In genomic region chr5:96957125-96958041, GRCh38 we compare ENCODE assay signal across 10 cellular contexts. TPM values are rescaled to one million over a fixed set of nuclear protein-coding genes. Genes with fewer than 3 reads are reported as not detected.
DNase-seq lines count a peak whose midpoint lies in the region; ATAC-seq, FAIRE-seq and TF ChIP-seq lines count a peak whose summit lies in the region.
"Had no signal": no experiment of that assay in that cellular context is flagged by ENCODE, and none has a peak within 500 bp of the region (broad histone marks: within the 10 kb centered on the region; RNA-seq: fewer than 3 reads in every experiment).

No MANE protein-coding gene starts in this region.

- H2AFZ ChIP-seq in hepatocyte: no peak overlapping the region
- H2AFZ ChIP-seq in PC-9: no peak overlapping the region

- peaks cover 92% of the 10 kb centered on the region for H3K79me2 ChIP-seq in hepatocyte
- peaks cover 19% of the 10 kb centered on the region for H3K79me2 ChIP-seq in PC-9 (ENCODE audit: low read depth)

- no peak overlapping the region for H3K4me2 ChIP-seq in hepatocyte
- no peak overlapping the region for H3K4me2 ChIP-seq in PC-9

- H4K20me1 ChIP-seq in hepatocyte (ENCODE audit: insufficient read depth, poor library complexity, severe bottlenecking) (no peaks in the 10 kb centered on the region), PC-9 (ENCODE audit: insufficient read depth) (no peaks in the 10 kb centered on the region; the same call in 1 of the 2 replicates)

- intact Hi-C loops in PC-9 (cut with micrococcal nuclease; ENCODE audit: unreplicated experiment): no loop called here

- TF ChIP-seq CTCF in D721Med (IDR thresholded peaks at IDR 0.05; ENCODE audit: insufficient read depth, missing control alignments) (no peak), hepatocyte (IDR thresholded peaks at IDR 0.05; ENCODE audit: poor library complexity) (no peak), PC-9 (conservative IDR thresholded peaks at IDR 0.05) (no peak)

- H3K27ac Mint-ChIP-seq in activated naive CD4-positive, alpha-beta T cell treated with anti-CD3 and anti-CD28 coated beads, Interleukin-2, amount 50 U/mL, for 72 hours: peak overlapping the region; percentile 75

- H3F3A ChIP-seq in PC-9 (ENCODE audit: insufficient read depth, low read depth): no peaks in the 10 kb centered on the region

- 62% methylated on average over 4 of the region's 4 CpGs for WGBS in hepatocyte (ENCODE audit: low lambda C conversion rate, missing lambda C conversion rate)

- BruUV-seq in PC-9 (replicated peaks; lab: Mats Ljungman, UMichigan): no TSS peak

- DNase-seq in D721Med (ENCODE audit: insufficient read length, low spot score): no peak
- DNase-seq in activated naive CD4-positive, alpha-beta T cell treated with anti-CD3 and anti-CD28 coated beads, Interleukin-2, amount 50 U/mL, for 72 hours (ENCODE audit: low spot score in 2 of 2): no peak
- no peak for DNase-seq in NCI-H1930 (lab: John Stamatoyannopoulos, UW)
- DNase-seq in hepatocyte (ENCODE audit: low spot score): no peak
- no peak for DNase-seq in PC-9
- no peak for DNase-seq in HK-2 (ENCODE audit: unreplicated experiment)
- DNase-seq: thyroid gland had no signal

- H3K9me3 Mint-ChIP-seq in activated naive CD4-positive, alpha-beta T cell treated with anti-CD3 and anti-CD28 coated beads, Interleukin-2, amount 50 U/mL, for 72 hours: no peaks in the 10 kb centered on the region

- H3K4me3 ChIP-seq in hepatocyte (no peak overlapping the region), PC-9 (no peak overlapping the region)
- H3K4me3 ChIP-seq: thyroid gland had no signal

- FAIRE-seq in D721Med (lab: Jason Lieb, UNC): peak; percentile 38
- FAIRE-seq: H1 had no signal

- CTCF ChIA-PET in PC-9 (lab: Charles Lee): no interaction called here

- no peaks in the 10 kb centered on the region for H3K36me3 ChIP-seq in hepatocyte (replicated peaks; ENCODE audit: insufficient read depth, low read depth)
- no peaks in the 10 kb centered on the region for H3K36me3 ChIP-seq in PC-9 (ENCODE audit: low read depth)
- H3K36me3 ChIP-seq: thyroid gland had no signal

- peaks cover 5 to 21% of the 10 kb centered on the region in 2 donors for H3K36me3 Mint-ChIP-seq in activated naive CD4-positive, alpha-beta T cell treated with anti-CD3 and anti-CD28 coated beads, Interleukin-2, amount 50 U/mL, for 72 hours

- peak; percentile 48 for ATAC-seq in GM19043 (IDR thresholded peaks at IDR 0.05; ENCODE audit: low read depth, unreplicated experiment)
- ATAC-seq in HG03108 (IDR thresholded peaks at IDR 0.05; ENCODE audit: unreplicated experiment): peak; percentile 39
- peak; percentile 95 for ATAC-seq in activated naive CD4-positive, alpha-beta T cell treated with anti-CD3 and anti-CD28 coated beads, Interleukin-2, amount 50 U/mL, for 72 hours

- no peak overlapping the region for H3K27ac ChIP-seq in hepatocyte
- no peak overlapping the region for H3K27ac ChIP-seq in PC-9
- H3K27ac ChIP-seq: thyroid gland had no signal

- POLR2A ChIA-PET in PC-9 (lab: Charles Lee; ENCODE audit: unreplicated experiment): no interaction called here

- H3K9me2 ChIP-seq in hepatocyte (replicated peaks; ENCODE audit: insufficient read depth): no peaks in the 10 kb centered on the region
- no peaks in the 10 kb centered on the region for H3K9me2 ChIP-seq in PC-9 (ENCODE audit: insufficient read depth)

- H3K4me1 ChIP-seq in hepatocyte (ENCODE audit: insufficient read depth) (peaks cover 7% of the 10 kb centered on the region), PC-9 (replicated peaks; ENCODE audit: insufficient read depth) (no peaks in the 10 kb centered on the region)
- H3K4me1 ChIP-seq: thyroid gland had no signal

- H3K27me3 ChIP-seq in hepatocyte (no peaks in the 10 kb centered on the region), PC-9 (ENCODE audit: insufficient read depth, low read depth) (no peaks in the 10 kb centered on the region)
- H3K27me3 ChIP-seq: thyroid gland had no signal

- no peaks in the 10 kb centered on the region for H3K9me3 ChIP-seq in hepatocyte (ENCODE audit: low read depth)
- no peaks in the 10 kb centered on the region; the same call in 1 of the 2 replicates for H3K9me3 ChIP-seq in PC-9 (ENCODE audit: insufficient read depth, low read depth)
- H3K9me3 ChIP-seq: thyroid gland had no signal

RNA-seq across cellular contexts. Expression of gene LNPEP, which starts 21.5 kb away (rescaled TPM):
- total RNA-seq in activated naive CD4-positive, alpha-beta T cell treated with anti-CD3 and anti-CD28 coated beads, Interleukin-2, amount 50 U/mL, for 72 hours: 10 to 100 TPM; 60.4 to 64.7 TPM
- 32.6 and 46.8 TPM in 2 replicates for total RNA-seq in hepatocyte
- 4.9 and 7.1 TPM in 2 replicates for polyA plus RNA-seq in hepatocyte
- 15.6 and 18.8 TPM in 2 replicates for total RNA-seq in PC-9 (2021)

Comparison
In these comparisons a context has a peak if more than half of its experiments do, and no peak if none do; other contexts are left out.
1. ATAC-seq: peak in every context shown above with its lines; median percentile 95 in activated naive CD4-positive, alpha-beta T cell treated with anti-CD3 and anti-CD28 coated beads, Interleukin-2, amount 50 U/mL, for 72 hours; 48 in GM19043; 39 in HG03108.